ENCODE assay signal across 8 cellular contexts in the genomic region with DNA sequence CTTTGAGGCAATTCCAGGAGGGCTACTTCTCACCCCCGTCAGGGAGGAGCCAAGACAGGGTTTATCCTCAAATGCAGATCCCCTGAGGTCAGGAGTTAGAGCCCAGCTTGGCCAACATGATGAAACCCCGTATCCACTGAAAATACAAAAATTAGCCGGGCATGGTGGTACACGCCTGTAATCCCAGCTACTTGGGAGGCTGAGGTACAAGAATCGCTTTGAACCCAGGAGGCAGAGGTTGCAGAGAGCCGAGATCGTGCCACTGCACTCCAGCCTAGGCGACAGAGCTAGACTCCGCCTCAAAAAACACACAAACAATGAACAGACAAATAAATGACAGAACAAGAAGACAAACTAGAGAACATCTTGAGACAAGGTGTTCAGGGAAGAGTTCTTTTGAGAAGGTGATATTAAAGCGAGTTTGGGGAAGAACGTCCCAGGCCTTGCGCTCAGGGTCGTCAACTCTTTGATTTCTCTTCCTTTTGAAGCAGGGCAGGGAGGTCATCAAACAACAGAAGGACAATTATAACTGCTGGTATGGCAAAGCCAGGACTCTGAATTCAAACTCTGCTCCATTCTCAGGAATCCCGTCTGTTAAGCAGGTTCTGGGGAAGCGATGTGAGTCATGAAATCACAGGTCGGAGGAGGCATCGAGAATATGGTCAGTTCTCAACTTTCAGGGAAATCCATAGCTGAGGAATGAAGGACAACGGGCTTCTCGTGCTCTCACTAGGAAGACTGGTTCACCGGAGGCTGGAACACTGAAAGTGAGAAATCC. TPM values are rescaled to one million over a fixed set of nuclear protein-coding genes. Genes with fewer than 3 reads are reported as not detected.
DNase-seq lines count a peak whose midpoint lies in the region; ATAC-seq lines count a peak whose summit lies in the region.

No MANE protein-coding gene starts in this region.

- H4K20me1 ChIP-seq in Karpas-422 (ENCODE audit: insufficient read depth, low read depth, low read length): peaks cover 22% of the 10 kb centered on the region; the same call in 1 of the 2 replicates

- 0 out of 2 replicates have a peak overlapping the region, but pooled peaks have one; percentile 40 for H2AFZ ChIP-seq in Karpas-422 (ENCODE audit: low read length)

- H3K4me2 ChIP-seq in Karpas-422 (ENCODE audit: low read depth, low read length, poor library complexity, severe bottlenecking): peak overlapping the region; percentile 94

- peak overlapping the region; percentile 88 for H3K4me3 ChIP-seq in Karpas-422 (ENCODE audit: low read length)
- peak overlapping the region; percentile 79 for H3K4me3 ChIP-seq in mononuclear cell (ENCODE audit: low read length)

- peak; percentile 38 for DNase-seq in CD1c-positive myeloid dendritic cell (ENCODE audit: extremely low spot score)
- DNase-seq in Karpas-422: peak; percentile 53
- DNase-seq in caudate nucleus (lab: John Stamatoyannopoulos, UW): peak in 1 of 61 donors; percentile 50
- no peak for DNase-seq in pons (ENCODE audit: low spot score)
- no peak for DNase-seq in amniotic stem cell (lab: John Stamatoyannopoulos, UW)
- no peak for DNase-seq in NCI-H526 treated with DMSO at 0.1 percent for 48 hours (lab: John Stamatoyannopoulos, UW)

- peaks cover 44% of the 10 kb centered on the region for H3K79me2 ChIP-seq in Karpas-422 (ENCODE audit: low read length)

- H3K27me3 ChIP-seq in Karpas-422 (ENCODE audit: low read length): no peaks in the 10 kb centered on the region
- H3K27me3 ChIP-seq in mononuclear cell (ENCODE audit: insufficient read depth, low read length): no peaks in the 10 kb centered on the region

- H3K9me2 ChIP-seq in Karpas-422 (replicated peaks; ENCODE audit: insufficient read depth, low read length): no peaks in the 10 kb centered on the region

- H3K9me3 ChIP-seq in Karpas-422 (ENCODE audit: low read length) (no peaks in the 10 kb centered on the region), mononuclear cell (ENCODE audit: low read depth, low read length) (no peaks in the 10 kb centered on the region)

- no peak for ATAC-seq in HG03097 (IDR thresholded peaks at IDR 0.05; ENCODE audit: low FRiP score, unreplicated experiment)

- H3K4me1 ChIP-seq in Karpas-422 (ENCODE audit: low read length): peaks cover 31% of the 10 kb centered on the region
- H3K4me1 ChIP-seq in mononuclear cell (ENCODE audit: insufficient read depth, low read length): peaks cover 52% of the 10 kb centered on the region

- H3K9ac ChIP-seq in Karpas-422 (ENCODE audit: low read length): peak overlapping the region; percentile 79

- H3K27ac ChIP-seq in Karpas-422 (ENCODE audit: low read length) (peak overlapping the region; percentile 10; the same call in 1 of the 2 replicates), caudate nucleus (ENCODE audit: low read depth, low read length) (peak overlapping the region; percentile 82)

- no peaks in the 10 kb centered on the region for H3K36me3 ChIP-seq in Karpas-422 (ENCODE audit: insufficient read depth, low read length)

RNA-seq across cellular contexts. Expression of a gene that starts 1.4 kb away (rescaled TPM):
- total RNA-seq in Karpas-422 (2014; rRNA removed; shearing (Covaris generic); ENCODE audit: low replicate concordance): 78.8 and 116 TPM in 2 replicates
- 94.6 TPM for total RNA-seq in mononuclear cell

Comparison
In these comparisons a context has a peak if more than half of its experiments do, and no peak if none do; other contexts are left out.
1. DNase-seq: peak in CD1c-positive myeloid dendritic cell (single experiment) and Karpas-422 (single experiment); none in pons (single experiment), amniotic stem cell (single experiment) and NCI-H526 treated with DMSO at 0.1 percent for 48 hours (single experiment).